In the genomic region with DNA sequence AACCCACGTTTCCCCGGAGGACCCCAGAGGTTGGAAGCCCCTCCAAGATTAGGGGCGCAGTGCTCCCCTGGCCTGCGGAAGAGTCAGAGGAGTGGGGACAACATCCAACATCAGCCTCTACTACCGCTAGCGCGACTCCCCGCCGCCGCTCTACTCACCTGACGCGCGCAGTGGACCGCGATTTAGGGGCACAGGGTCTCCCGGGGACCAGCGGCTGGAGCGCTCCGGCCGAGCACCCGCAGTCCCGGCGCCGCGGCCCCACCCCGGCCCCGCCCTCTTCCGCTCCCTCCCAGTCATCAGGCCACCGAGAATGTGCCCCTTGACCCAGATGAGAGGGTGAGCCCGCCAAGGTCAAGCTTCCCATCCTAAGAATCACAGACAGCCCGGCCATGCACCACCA, we compare ENCODE assay signal across 1 cellular context.
TF ChIP-seq lines count a peak whose summit lies in the region.

A gene (minus strand): TSS at position 249 of the 400 bp plus-strand sequence. CDS start 4,149 bp downstream, outside the sequence.

TF ChIP-seq in WTC11, 78 proteins besides CTCF, POLR2A, EP300 and RAD21 (continued from another document):
- TF ChIP-seq, protein P1, sequence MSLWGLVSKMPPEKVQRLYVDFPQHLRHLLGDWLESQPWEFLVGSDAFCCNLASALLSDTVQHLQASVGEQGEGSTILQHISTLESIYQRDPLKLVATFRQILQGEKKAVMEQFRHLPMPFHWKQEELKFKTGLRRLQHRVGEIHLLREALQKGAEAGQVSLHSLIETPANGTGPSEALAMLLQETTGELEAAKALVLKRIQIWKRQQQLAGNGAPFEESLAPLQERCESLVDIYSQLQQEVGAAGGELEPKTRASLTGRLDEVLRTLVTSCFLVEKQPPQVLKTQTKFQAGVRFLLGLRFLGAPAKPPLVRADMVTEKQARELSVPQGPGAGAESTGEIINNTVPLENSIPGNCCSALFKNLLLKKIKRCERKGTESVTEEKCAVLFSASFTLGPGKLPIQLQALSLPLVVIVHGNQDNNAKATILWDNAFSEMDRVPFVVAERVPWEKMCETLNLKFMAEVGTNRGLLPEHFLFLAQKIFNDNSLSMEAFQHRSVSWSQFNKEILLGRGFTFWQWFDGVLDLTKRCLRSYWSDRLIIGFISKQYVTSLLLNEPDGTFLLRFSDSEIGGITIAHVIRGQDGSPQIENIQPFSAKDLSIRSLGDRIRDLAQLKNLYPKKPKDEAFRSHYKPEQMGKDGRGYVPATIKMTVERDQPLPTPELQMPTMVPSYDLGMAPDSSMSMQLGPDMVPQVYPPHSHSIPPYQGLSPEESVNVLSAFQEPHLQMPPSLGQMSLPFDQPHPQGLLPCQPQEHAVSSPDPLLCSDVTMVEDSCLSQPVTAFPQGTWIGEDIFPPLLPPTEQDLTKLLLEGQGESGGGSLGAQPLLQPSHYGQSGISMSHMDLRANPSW (CRISPR knock-in tag; conservative IDR thresholded peaks at IDR 0.05; ENCODE audit: low read depth): no peak
- no peak for TF ChIP-seq ZNF671 (CRISPR knock-in tag; IDR thresholded peaks at IDR 0.05)
- TF ChIP-seq, protein P2, sequence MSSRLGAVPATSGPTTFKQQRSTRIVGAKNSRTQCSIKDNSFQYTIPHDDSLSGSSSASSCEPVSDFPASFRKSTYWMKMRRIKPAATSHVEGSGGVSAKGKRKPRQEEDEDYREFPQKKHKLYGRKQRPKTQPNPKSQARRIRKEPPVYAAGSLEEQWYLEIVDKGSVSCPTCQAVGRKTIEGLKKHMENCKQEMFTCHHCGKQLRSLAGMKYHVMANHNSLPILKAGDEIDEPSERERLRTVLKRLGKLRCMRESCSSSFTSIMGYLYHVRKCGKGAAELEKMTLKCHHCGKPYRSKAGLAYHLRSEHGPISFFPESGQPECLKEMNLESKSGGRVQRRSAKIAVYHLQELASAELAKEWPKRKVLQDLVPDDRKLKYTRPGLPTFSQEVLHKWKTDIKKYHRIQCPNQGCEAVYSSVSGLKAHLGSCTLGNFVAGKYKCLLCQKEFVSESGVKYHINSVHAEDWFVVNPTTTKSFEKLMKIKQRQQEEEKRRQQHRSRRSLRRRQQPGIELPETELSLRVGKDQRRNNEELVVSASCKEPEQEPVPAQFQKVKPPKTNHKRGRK (CRISPR knock-in tag; IDR thresholded peaks at IDR 0.05; ENCODE audit: borderline replicate concordance): no peak
